33 cellular contexts compared by ENCODE assay signal in the genomic region with DNA sequence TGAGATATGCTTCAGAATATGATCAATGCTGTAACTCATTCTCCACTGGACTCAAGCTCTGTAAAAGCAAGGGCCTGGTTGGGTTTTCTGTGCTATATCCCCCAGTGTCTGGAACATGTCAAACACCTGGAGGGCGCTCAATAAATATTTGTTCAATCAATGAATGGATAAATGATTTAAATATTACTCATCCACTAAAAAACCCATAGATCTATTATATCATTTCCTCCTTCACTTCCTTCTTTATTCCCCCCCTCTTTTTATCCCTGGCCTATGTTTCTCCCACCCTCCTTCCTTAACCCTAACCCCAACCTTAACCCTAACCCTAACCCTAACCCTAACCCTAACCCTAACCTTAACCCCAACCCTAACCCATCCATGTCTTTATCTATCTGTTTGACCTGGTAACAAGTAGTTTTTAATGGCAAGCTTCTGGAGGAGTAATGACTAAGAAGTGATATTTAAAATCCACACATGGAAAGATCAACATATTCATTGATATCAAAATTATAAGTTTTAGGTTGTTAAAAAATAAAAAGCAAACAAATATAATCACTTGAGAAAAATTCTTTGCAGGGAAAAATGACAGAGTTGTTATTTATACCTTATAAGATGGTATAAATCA.
"Had no signal": no experiment of that assay in that cellular context is flagged by ENCODE, and none has a peak within 500 bp of the region (broad histone marks: within the 10 kb centered on the region; RNA-seq: fewer than 3 reads in every experiment).

No MANE protein-coding gene starts in this region.

- H3K36me3 ChIP-seq: adrenal gland, cardiac muscle cell, colonic mucosa, WERI-Rb-1 had no signal

- H3K4me1 ChIP-seq: adrenal gland, colonic mucosa had no signal

- H3K27ac Mint-ChIP-seq: activated B cell treated with CpG ODN at 0.5 μM for 24 hours; activated CD8-positive, alpha-beta T cell treated with anti-CD3 and anti-CD28 coated beads for 36 hours; activated naive CD4-positive, alpha-beta T cell treated with anti-CD3 and anti-CD28 coated beads, Interleukin-2, amount 50 U/mL, for 24 hours; activated naive CD8-positive, alpha-beta T cell treated with anti-CD3 and anti-CD28 coated beads for 36 hours; activated naive CD8-positive, alpha-beta T cell treated with anti-CD3 and anti-CD28 coated beads, Interleukin-2, amount 50 U/mL, for 24 hours; activated T-helper 17 cell treated with anti-CD3 and anti-CD28 coated beads, Interleukin-2, amount 50 U/mL, for 72 hours; T-helper 17 cell; T-helper 2 cell treated with Interferon-gamma antibody and Interleukin-4, amounts not matched to agents 5 μg/mL and 100 μg/mL, for 36 hours had no signal

- ATAC-seq: activated CD4-positive, CD25-positive, alpha-beta regulatory T cell treated with anti-CD3 and anti-CD28 coated beads, Interleukin-2, amount 50 U/mL, for 24 hours; activated CD8-positive, alpha-beta T cell treated with anti-CD3 and anti-CD28 coated beads for 36 hours; activated naive CD8-positive, alpha-beta T cell treated with anti-CD3 and anti-CD28 coated beads, Interleukin-2, amount 50 U/mL, for 24 hours; activated T-cell treated with anti-CD3 and anti-CD28 coated beads, Interleukin-2, amount 50 U/mL, for 4 hours; activated T-helper 17 cell treated with anti-CD3 and anti-CD28 coated beads, Interleukin-2, amount 50 U/mL, for 72 hours; body of pancreas; esophagus mucosa; T-helper 17 cell had no signal

- H3K4me1 Mint-ChIP-seq: activated B cell treated with CpG ODN at 0.5 μM for 24 hours; activated naive CD4-positive, alpha-beta T cell treated with anti-CD3 and anti-CD28 coated beads, Interleukin-2, amount 50 U/mL, for 24 hours; activated naive CD8-positive, alpha-beta T cell treated with anti-CD3 and anti-CD28 coated beads for 36 hours; activated naive CD8-positive, alpha-beta T cell treated with anti-CD3 and anti-CD28 coated beads, Interleukin-2, amount 50 U/mL, for 24 hours; activated T-helper 17 cell treated with anti-CD3 and anti-CD28 coated beads, Interleukin-2, amount 50 U/mL, for 72 hours had no signal

- H3K9me3 Mint-ChIP-seq: activated B cell treated with CpG ODN at 0.5 μM for 24 hours; activated CD8-positive, alpha-beta T cell treated with anti-CD3 and anti-CD28 coated beads for 36 hours; activated naive CD4-positive, alpha-beta T cell treated with anti-CD3 and anti-CD28 coated beads, Interleukin-2, amount 50 U/mL, for 24 hours; activated naive CD8-positive, alpha-beta T cell treated with anti-CD3 and anti-CD28 coated beads for 36 hours; activated naive CD8-positive, alpha-beta T cell treated with anti-CD3 and anti-CD28 coated beads, Interleukin-2, amount 50 U/mL, for 24 hours; activated T-cell treated with anti-CD3 and anti-CD28 coated beads, Interleukin-2, amount 50 U/mL, for 4 hours; activated T-helper 17 cell treated with anti-CD3 and anti-CD28 coated beads, Interleukin-2, amount 50 U/mL, for 72 hours; T-helper 2 cell treated with Interferon-gamma antibody and Interleukin-4, amounts not matched to agents 5 μg/mL and 100 μg/mL, for 36 hours had no signal

- H3K36me3 Mint-ChIP-seq: activated naive CD4-positive, alpha-beta T cell treated with anti-CD3 and anti-CD28 coated beads, Interleukin-2, amount 50 U/mL, for 24 hours; activated naive CD8-positive, alpha-beta T cell treated with anti-CD3 and anti-CD28 coated beads for 36 hours had no signal

- H3K4me3 Mint-ChIP-seq: activated B cell treated with CpG ODN at 0.5 μM for 24 hours; activated CD8-positive, alpha-beta T cell treated with anti-CD3 and anti-CD28 coated beads for 36 hours; activated naive CD4-positive, alpha-beta T cell treated with anti-CD3 and anti-CD28 coated beads, Interleukin-2, amount 50 U/mL, for 24 hours; activated naive CD8-positive, alpha-beta T cell treated with anti-CD3 and anti-CD28 coated beads for 36 hours; activated naive CD8-positive, alpha-beta T cell treated with anti-CD3 and anti-CD28 coated beads, Interleukin-2, amount 50 U/mL, for 24 hours; activated T-cell treated with anti-CD3 and anti-CD28 coated beads, Interleukin-2, amount 50 U/mL, for 4 hours; activated T-helper 17 cell treated with anti-CD3 and anti-CD28 coated beads, Interleukin-2, amount 50 U/mL, for 72 hours; T-helper 17 cell; T-helper 2 cell treated with Interferon-gamma antibody and Interleukin-4, amounts not matched to agents 5 μg/mL and 100 μg/mL, for 36 hours had no signal

- H3K27me3 Mint-ChIP-seq: activated CD8-positive, alpha-beta T cell treated with anti-CD3 and anti-CD28 coated beads for 36 hours; activated naive CD4-positive, alpha-beta T cell treated with anti-CD3 and anti-CD28 coated beads, Interleukin-2, amount 50 U/mL, for 24 hours; activated naive CD8-positive, alpha-beta T cell treated with anti-CD3 and anti-CD28 coated beads for 36 hours; activated naive CD8-positive, alpha-beta T cell treated with anti-CD3 and anti-CD28 coated beads, Interleukin-2, amount 50 U/mL, for 24 hours; activated T-helper 17 cell treated with anti-CD3 and anti-CD28 coated beads, Interleukin-2, amount 50 U/mL, for 72 hours had no signal

- H3K27me3 ChIP-seq: adrenal gland, body of pancreas, cardiac muscle cell, colonic mucosa had no signal

- H3K9me3 ChIP-seq: adrenal gland, body of pancreas, colonic mucosa had no signal

- H3K4me3 ChIP-seq: adrenal gland, body of pancreas, cardiac muscle cell, colonic mucosa had no signal

- FAIRE-seq: endometrium, frontal cortex had no signal

- DNase-seq: activated B cell treated with CpG ODN at 0.5 μM for 24 hours; activated CD4-positive, alpha-beta T cell treated with anti-CD3 and anti-CD28 coated beads for 48 hours; activated CD4-positive, alpha-beta T cell treated with anti-CD3 and anti-CD28 coated beads, Interleukin-2, amount 50 U/mL, for 1 hour; activated CD4-positive, alpha-beta T cell treated with anti-CD3 and anti-CD28 coated beads, Interleukin-2, amount 50 U/mL, for 48 hours; activated CD8-positive, alpha-beta memory T cell treated with anti-CD3 and anti-CD28 coated beads for 24 hours; activated CD8-positive, alpha-beta T cell treated with anti-CD3 and anti-CD28 coated beads for 36 hours; activated effector memory CD4-positive, alpha-beta T cell treated with Interleukin-2 at 50 U/mL for 16 hours; activated gamma-delta T cell treated with Interleukin-2 at 50 U/mL for 16 hours; activated naive CD4-positive, alpha-beta T cell treated with Interleukin-2 at 50 U/mL for 16 hours; activated naive CD8-positive, alpha-beta T cell treated with anti-CD3 and anti-CD28 coated beads for 36 hours; activated naive CD8-positive, alpha-beta T cell treated with anti-CD3 and anti-CD28 coated beads, Interleukin-2, amount 50 U/mL, for 24 hours; activated T-cell treated with anti-CD3 and anti-CD28 coated beads, Interleukin-2, amount 50 U/mL, for 4 hours; adrenal gland; amygdala; aorta; central memory CD4-positive, alpha-beta T cell; cerebellar nuclear complex; colonic mucosa; effector CD8-positive, alpha-beta T cell; foreskin fibroblast; head of caudate nucleus; T-helper 17 cell; T1000; WERI-Rb-1 had no signal

- H3K27ac ChIP-seq: adrenal gland, body of pancreas, cardiac muscle cell, colonic mucosa, WERI-Rb-1 had no signal
